1 cellular context compared by ENCODE assay signal in genomic region chr16:30697264-30698138, GRCh38.
TF ChIP-seq lines count a peak whose summit lies in the region.

No MANE protein-coding gene starts in this region.

TF ChIP-seq in HepG2, 621 proteins besides CTCF, POLR2A, EP300 and RAD21 (continued from another document and continues in another):
- TF ChIP-seq ZNF224 (CRISPR knock-in tag; IDR thresholded peaks at IDR 0.05) (no peak), FOXP4 (CRISPR knock-in tag; IDR thresholded peaks at IDR 0.05) (no peak), HES4 (CRISPR knock-in tag; IDR thresholded peaks at IDR 0.05; ENCODE audit: borderline replicate concordance) (no peak), ZNF777 (CRISPR knock-in tag; IDR thresholded peaks at IDR 0.05) (no peak), JUND (CRISPR knock-in tag; IDR thresholded peaks at IDR 0.05) (no peak), KMT2B (CRISPR knock-in tag; IDR thresholded peaks at IDR 0.05) (no peak), MEF2D (CRISPR knock-in tag; IDR thresholded peaks at IDR 0.05) (no peak), ZNF33A (CRISPR knock-in tag; IDR thresholded peaks at IDR 0.05; ENCODE audit: borderline replicate concordance) (no peak), ZNF557 (CRISPR knock-in tag; IDR thresholded peaks at IDR 0.05) (no peak; the same call in 1 of the 2 replicates), ZNF337 (CRISPR knock-in tag; IDR thresholded peaks at IDR 0.05; ENCODE audit: borderline replicate concordance, low read depth) (no peak), DNMT1 (CRISPR knock-in tag; IDR thresholded peaks at IDR 0.05) (0 out of 2 replicates have a peak, but pooled peaks have one; percentile 20), HDAC6 (IDR thresholded peaks at IDR 0.05; ENCODE audit: low read depth, low read length) (no peak), HIC2 (CRISPR knock-in tag; IDR thresholded peaks at IDR 0.05; ENCODE audit: low read depth) (no peak), CAMTA2 (CRISPR knock-in tag; IDR thresholded peaks at IDR 0.05; ENCODE audit: borderline replicate concordance) (0 out of 2 replicates have a peak, but pooled peaks have one; percentile 53), ZNF792 (CRISPR knock-in tag; IDR thresholded peaks at IDR 0.05) (no peak), TRIM24 (CRISPR knock-in tag; IDR thresholded peaks at IDR 0.05) (no peak), ZNF75D (CRISPR knock-in tag; IDR thresholded peaks at IDR 0.05; ENCODE audit: borderline replicate concordance) (no peak), ZFP36L2 (CRISPR knock-in tag; IDR thresholded peaks at IDR 0.05) (no peak), ZNF83 (CRISPR knock-in tag; IDR thresholded peaks at IDR 0.05; ENCODE audit: borderline replicate concordance) (no peak), STAG1 (CRISPR knock-in tag; IDR thresholded peaks at IDR 0.05) (no peak), ATF7 (IDR thresholded peaks at IDR 0.05) (no peak), ATF7 (CRISPR knock-in tag; IDR thresholded peaks at IDR 0.05) (no peak; the same call in 1 of the 2 replicates), FOXM1 (CRISPR knock-in tag; IDR thresholded peaks at IDR 0.05) (no peak), MIER2 (CRISPR knock-in tag; IDR thresholded peaks at IDR 0.05) (no peak), ZNF598 (CRISPR knock-in tag; IDR thresholded peaks at IDR 0.05; ENCODE audit: borderline replicate concordance) (0 out of 2 replicates have a peak, but pooled peaks have one; percentile 73), EED (CRISPR knock-in tag; IDR thresholded peaks at IDR 0.05) (no peak; the same call in 1 of the 2 replicates), ZNF121 (CRISPR knock-in tag; IDR thresholded peaks at IDR 0.05) (no peak), TFDP1 (CRISPR knock-in tag; IDR thresholded peaks at IDR 0.05; ENCODE audit: borderline replicate concordance) (peak; percentile 72; the same call in 1 of the 2 replicates), SIN3A (IDR thresholded peaks at IDR 0.05; ENCODE audit: borderline replicate concordance, low read depth, low read length) (peak; percentile 22; the same call in 1 of the 2 replicates), NFRKB (IDR thresholded peaks at IDR 0.05) (no peak), ZBTB3 (CRISPR knock-in tag; IDR thresholded peaks at IDR 0.05; ENCODE audit: borderline replicate concordance, low read depth) (no peak), ZFP62 (CRISPR knock-in tag; IDR thresholded peaks at IDR 0.05) (no peak), HNF1B (CRISPR knock-in tag; IDR thresholded peaks at IDR 0.05) (no peak), ATF1 (CRISPR knock-in tag; IDR thresholded peaks at IDR 0.05) (peak; percentile 85), MAZ (IDR thresholded peaks at IDR 0.05; ENCODE audit: borderline replicate concordance, low read depth, low read length) (no peak; the same call in 1 of the 2 replicates), MAZ (CRISPR knock-in tag; IDR thresholded peaks at IDR 0.05; ENCODE audit: low read depth) (no peak), ZNF569 (CRISPR knock-in tag; IDR thresholded peaks at IDR 0.05; ENCODE audit: borderline replicate concordance) (no peak), ARID5B (CRISPR knock-in tag; IDR thresholded peaks at IDR 0.05) (no peak), GABPA (IDR thresholded peaks at IDR 0.05; ENCODE audit: low read depth, low read length) (peak; percentile 18; the same call in 1 of the 2 replicates), GABPA (CRISPR knock-in tag; IDR thresholded peaks at IDR 0.05; ENCODE audit: low read depth) (peak; percentile 86), ZNF468 (CRISPR knock-in tag; IDR thresholded peaks at IDR 0.05) (no peak), ZNF737 (CRISPR knock-in tag; IDR thresholded peaks at IDR 0.05; ENCODE audit: borderline replicate concordance) (no peak), YY1 (IDR thresholded peaks at IDR 0.05; ENCODE audit: insufficient read depth, insufficient replicate concordance, low read depth, low read length) (no peak), ZNF709 (CRISPR knock-in tag; IDR thresholded peaks at IDR 0.05) (no peak), HNF1A (IDR thresholded peaks at IDR 0.05; ENCODE audit: low read depth) (no peak; the same call in 1 of the 2 replicates), HNF1A (CRISPR knock-in tag; IDR thresholded peaks at IDR 0.05; ENCODE audit: borderline replicate concordance) (peak; percentile 87; the same call in 1 of the 2 replicates), MXD4 (CRISPR knock-in tag; IDR thresholded peaks at IDR 0.05) (no peak; the same call in 1 of the 2 replicates), ZNF101 (CRISPR knock-in tag; IDR thresholded peaks at IDR 0.05; ENCODE audit: borderline replicate concordance, low read depth) (no peak)
- TF ChIP-seq, protein P1, sequence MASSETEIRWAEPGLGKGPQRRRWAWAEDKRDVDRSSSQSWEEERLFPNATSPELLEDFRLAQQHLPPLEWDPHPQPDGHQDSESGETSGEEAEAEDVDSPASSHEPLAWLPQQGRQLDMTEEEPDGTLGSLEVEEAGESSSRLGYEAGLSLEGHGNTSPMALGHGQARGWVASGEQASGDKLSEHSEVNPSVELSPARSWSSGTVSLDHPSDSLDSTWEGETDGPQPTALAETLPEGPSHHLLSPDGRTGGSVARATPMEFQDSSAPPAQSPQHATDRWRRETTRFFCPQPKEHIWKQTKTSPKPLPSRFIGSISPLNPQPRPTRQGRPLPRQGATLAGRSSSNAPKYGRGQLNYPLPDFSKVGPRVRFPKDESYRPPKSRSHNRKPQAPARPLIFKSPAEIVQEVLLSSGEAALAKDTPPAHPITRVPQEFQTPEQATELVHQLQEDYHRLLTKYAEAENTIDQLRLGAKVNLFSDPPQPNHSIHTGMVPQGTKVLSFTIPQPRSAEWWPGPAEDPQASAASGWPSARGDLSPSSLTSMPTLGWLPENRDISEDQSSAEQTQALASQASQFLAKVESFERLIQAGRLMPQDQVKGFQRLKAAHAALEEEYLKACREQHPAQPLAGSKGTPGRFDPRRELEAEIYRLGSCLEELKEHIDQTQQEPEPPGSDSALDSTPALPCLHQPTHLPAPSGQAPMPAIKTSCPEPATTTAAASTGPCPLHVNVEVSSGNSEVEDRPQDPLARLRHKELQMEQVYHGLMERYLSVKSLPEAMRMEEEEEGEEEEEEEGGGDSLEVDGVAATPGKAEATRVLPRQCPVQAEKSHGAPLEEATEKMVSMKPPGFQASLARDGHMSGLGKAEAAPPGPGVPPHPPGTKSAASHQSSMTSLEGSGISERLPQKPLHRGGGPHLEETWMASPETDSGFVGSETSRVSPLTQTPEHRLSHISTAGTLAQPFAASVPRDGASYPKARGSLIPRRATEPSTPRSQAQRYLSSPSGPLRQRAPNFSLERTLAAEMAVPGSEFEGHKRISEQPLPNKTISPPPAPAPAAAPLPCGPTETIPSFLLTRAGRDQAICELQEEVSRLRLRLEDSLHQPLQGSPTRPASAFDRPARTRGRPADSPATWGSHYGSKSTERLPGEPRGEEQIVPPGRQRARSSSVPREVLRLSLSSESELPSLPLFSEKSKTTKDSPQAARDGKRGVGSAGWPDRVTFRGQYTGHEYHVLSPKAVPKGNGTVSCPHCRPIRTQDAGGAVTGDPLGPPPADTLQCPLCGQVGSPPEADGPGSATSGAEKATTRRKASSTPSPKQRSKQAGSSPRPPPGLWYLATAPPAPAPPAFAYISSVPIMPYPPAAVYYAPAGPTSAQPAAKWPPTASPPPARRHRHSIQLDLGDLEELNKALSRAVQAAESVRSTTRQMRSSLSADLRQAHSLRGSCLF (CRISPR knock-in tag; IDR thresholded peaks at IDR 0.05; ENCODE audit: borderline replicate concordance) = 0 out of 2 replicates have a peak, but pooled peaks have one; percentile 56
